Comparison of ENCODE assay signal across 22 cellular contexts in genomic region chr9:34997375-34997774, GRCh38. TPM values are rescaled to one million over a fixed set of nuclear protein-coding genes. Genes with fewer than 3 reads are reported as not detected.
DNase-seq lines count a peak whose midpoint lies in the region; ATAC-seq, FAIRE-seq and TF ChIP-seq lines count a peak whose summit lies in the region.
"Had no signal": no experiment of that assay in that cellular context is flagged by ENCODE, and none has a peak within 500 bp of the region (broad histone marks: within the 10 kb centered on the region; RNA-seq: fewer than 3 reads in every experiment).

No MANE protein-coding gene starts in this region.

- H3K4me1 ChIP-seq in mammary epithelial cell (ENCODE audit: insufficient read depth, low read length) = peaks cover 42% of the 10 kb centered on the region
- H3K4me1 ChIP-seq in subcutaneous abdominal adipose tissue (ENCODE audit: control insufficient read depth in 5 of 5, insufficient read depth in 5 of 5, low read length in 5 of 5) = peaks cover 18 to 42% (median 33%) of the 10 kb centered on the region in 5 donors

- in situ Hi-C loops in mammary epithelial cell (cut with MboI; ENCODE audit: low sequenced_read_pairs in 2 of 2) = no loop called here

- H3K36me3 ChIP-seq in mammary epithelial cell (ENCODE audit: insufficient read depth, low read length) (peaks cover 4% of the 10 kb centered on the region), subcutaneous abdominal adipose tissue (ENCODE audit: control insufficient read depth in 5 of 5, insufficient read depth in 5 of 5, low read length in 5 of 5) (peaks cover 8 to 24% (median 20%) of the 10 kb centered on the region in 5 donors)

- intact Hi-C loops in MCF 10A (cut with micrococcal nuclease) = loop anchor here (10.0 kb wide), 1 partner anchor 57 kb away; no protein-coding TSS in a partner anchor
- intact Hi-C loops in mammary epithelial cell (cut with micrococcal nuclease) = no loop called here

- no peak for TF ChIP-seq POLR2A in GM12892 (IDR thresholded peaks at IDR 0.05; ENCODE audit: low read depth, low read length)

- dilution Hi-C loops in mammary epithelial cell (cut with HindIII; ENCODE audit: low sequenced_read_pairs) = no loop called here

- no peak for ATAC-seq in activated T-helper 17 cell treated with anti-CD3 and anti-CD28 coated beads, Interleukin-2, amount 50 U/mL, for 72 hours (replicated peaks)
- peak; percentile 51 for ATAC-seq in left lobe of liver
- ATAC-seq in HG03354 (IDR thresholded peaks at IDR 0.05; ENCODE audit: poor library complexity, severe bottlenecking, unreplicated experiment) = no peak
- ATAC-seq: left lung had no signal

- no peak overlapping the region for H3K9ac ChIP-seq in mammary epithelial cell (ENCODE audit: insufficient read depth, low read length)
- no peak overlapping the region for H3K9ac ChIP-seq in subcutaneous abdominal adipose tissue (ENCODE audit: low read length in 5 of 5)
- H3K9ac ChIP-seq: KMS-11 had no signal

- H4K20me1 ChIP-seq in mammary epithelial cell (ENCODE audit: insufficient read depth, low read length) = no peaks in the 10 kb centered on the region

- H3K9me3 Mint-ChIP-seq in MCF 10A (ENCODE audit: unreplicated experiment) = no peaks in the 10 kb centered on the region
- no peaks in the 10 kb centered on the region for H3K9me3 Mint-ChIP-seq in activated T-helper 17 cell treated with anti-CD3 and anti-CD28 coated beads, Interleukin-2, amount 50 U/mL, for 72 hours
- H3K9me3 Mint-ChIP-seq: activated CD4-positive, alpha-beta memory T cell treated with anti-CD3 and anti-CD28 coated beads for 36 hours; activated T-helper 1 cell treated with anti-CD3 and anti-CD28 coated beads, Interleukin-12 subunit alpha, Interleukin-12 subunit beta, Interleukin-2, Interleukin-4 antibody, amounts not matched to agents 30 ng/mL and 10 ng/mL and 1 ng/mL, durations not matched to agents 14 hours and 24 hours and 36 hours; CD4-positive, alpha-beta T cell had no signal

- H3K27ac Mint-ChIP-seq in MCF 10A (ENCODE audit: low read depth, unreplicated experiment) = peak overlapping the region; percentile 72
- H3K27ac Mint-ChIP-seq in activated T-helper 17 cell treated with anti-CD3 and anti-CD28 coated beads, Interleukin-2, amount 50 U/mL, for 72 hours = peak overlapping the region; percentile 57
- H3K27ac Mint-ChIP-seq: activated CD4-positive, alpha-beta memory T cell treated with anti-CD3 and anti-CD28 coated beads for 36 hours; CD4-positive, alpha-beta T cell had no signal

- TF ChIP-seq CTCF in MCF 10A (IDR thresholded peaks at IDR 0.05; ENCODE audit: unreplicated experiment) = no peak
- no peak for TF ChIP-seq CTCF in mammary epithelial cell (conservative IDR thresholded peaks at IDR 0.05 in 1 of 2, IDR thresholded peaks at IDR 0.05 in 1 of 2; ENCODE audit: extremely low read depth in 1 of 2, insufficient read depth in 1 of 2, low read depth in 1 of 2, low read length in 2 of 2)

- H3K4me3 Mint-ChIP-seq in MCF 10A (ENCODE audit: unreplicated experiment) = no peak overlapping the region
- H3K4me3 Mint-ChIP-seq in activated T-helper 17 cell treated with anti-CD3 and anti-CD28 coated beads, Interleukin-2, amount 50 U/mL, for 72 hours = peak overlapping the region; percentile 7
- H3K4me3 Mint-ChIP-seq: activated CD4-positive, alpha-beta memory T cell treated with anti-CD3 and anti-CD28 coated beads for 36 hours; activated T-helper 1 cell treated with anti-CD3 and anti-CD28 coated beads, Interleukin-12 subunit alpha, Interleukin-12 subunit beta, Interleukin-2, Interleukin-4 antibody, amounts not matched to agents 30 ng/mL and 10 ng/mL and 1 ng/mL, durations not matched to agents 14 hours and 24 hours and 36 hours; CD4-positive, alpha-beta T cell had no signal

- CTCF ChIA-PET in MCF 10A (lab: Yijun Ruan, JAX) = interaction anchor here (0.5 to 7.5 kb wide), 5 partner anchors 12 to 648 kb away, joined by 3 to 76 read pairs (median 3); no protein-coding TSS in a partner anchor
- CTCF ChIA-PET in mammary epithelial cell (lab: Charles Lee; ENCODE audit: low non-redundant PET) = no interaction called here

- peaks cover 47% of the 10 kb centered on the region for H3K4me1 Mint-ChIP-seq in MCF 10A (ENCODE audit: insufficient read depth, unreplicated experiment)
- H3K4me1 Mint-ChIP-seq in activated T-helper 17 cell treated with anti-CD3 and anti-CD28 coated beads, Interleukin-2, amount 50 U/mL, for 72 hours = peaks cover 36% of the 10 kb centered on the region

- no peaks in the 10 kb centered on the region for H3K79me2 ChIP-seq in mammary epithelial cell (ENCODE audit: insufficient read depth, low read length)

- H3K4me3 ChIP-seq in mammary epithelial cell (replicated peaks in 1 of 3; ENCODE audit: insufficient read depth in 1 of 3, low read depth in 2 of 3, low read length in 3 of 3) (no peak overlapping the region), subcutaneous abdominal adipose tissue (ENCODE audit: low read depth in 1 of 5, low read length in 5 of 5) (no peak overlapping the region)
- H3K4me3 ChIP-seq: left lung had no signal

- POLR2A ChIA-PET in MCF 10A (lab: Yijun Ruan, JAX) = interaction anchor here (0.6 to 0.8 kb wide), 2 partner anchors 11 to 74 kb away, joined by 3 to 4 read pairs; no protein-coding TSS in a partner anchor

- H3K36me3 Mint-ChIP-seq in MCF 10A (ENCODE audit: insufficient read depth, unreplicated experiment) = peaks cover 10% of the 10 kb centered on the region
- H3K36me3 Mint-ChIP-seq in activated T-helper 17 cell treated with anti-CD3 and anti-CD28 coated beads, Interleukin-2, amount 50 U/mL, for 72 hours (ENCODE audit: low read depth) = peaks cover 30% of the 10 kb centered on the region

- H3K9me3 ChIP-seq in mammary epithelial cell (replicated peaks; ENCODE audit: insufficient read depth, low read length) (no peaks in the 10 kb centered on the region), subcutaneous abdominal adipose tissue (ENCODE audit: control insufficient read depth in 5 of 5, low read length in 5 of 5) (no peaks in the 10 kb centered on the region)
- H3K9me3 ChIP-seq: left lung had no signal

- FAIRE-seq in GM12892 (lab: Jason Lieb, UNC) = no peak
- FAIRE-seq: endometrium, urothelium cell line had no signal

- H3K27me3 Mint-ChIP-seq in MCF 10A (ENCODE audit: insufficient read depth, unreplicated experiment) = no peaks in the 10 kb centered on the region
- no peaks in the 10 kb centered on the region for H3K27me3 Mint-ChIP-seq in activated T-helper 17 cell treated with anti-CD3 and anti-CD28 coated beads, Interleukin-2, amount 50 U/mL, for 72 hours
- H3K27me3 Mint-ChIP-seq: activated CD4-positive, alpha-beta memory T cell treated with anti-CD3 and anti-CD28 coated beads for 36 hours; CD4-positive, alpha-beta T cell had no signal

- H3K27me3 ChIP-seq in mammary epithelial cell (ENCODE audit: insufficient read depth, low read length) (no peaks in the 10 kb centered on the region), subcutaneous abdominal adipose tissue (ENCODE audit: control insufficient read depth in 5 of 5, insufficient read depth in 4 of 5, low read length in 5 of 5) (no peaks in the 10 kb centered on the region)
- H3K27me3 ChIP-seq: left lung had no signal

- H2AFZ ChIP-seq in mammary epithelial cell (ENCODE audit: low read depth, low read length) = no peak overlapping the region

- no peak overlapping the region for H3K27ac ChIP-seq in mammary epithelial cell (ENCODE audit: insufficient read depth, low read depth, low read length)
- peak overlapping the region; percentile 24 for H3K27ac ChIP-seq in subcutaneous abdominal adipose tissue (ENCODE audit: low read depth, low read length)
- H3K27ac ChIP-seq: KMS-11, left lung had no signal

- H3K4me2 ChIP-seq in mammary epithelial cell (ENCODE audit: insufficient read depth, low read depth, low read length) = no peak overlapping the region
- H3K4me2 ChIP-seq: KMS-11 had no signal

- DNase-seq in MCF 10A (ENCODE audit: unreplicated experiment) = no peak
- DNase-seq in mammary epithelial cell = no peak
- DNase-seq in left lobe of liver (ENCODE audit: low spot score) = no peak
- DNase-seq in GM12892 (ENCODE audit: insufficient read length) = no peak
- DNase-seq in stimulated activated naive CD4-positive, alpha-beta T cell (lab: John Stamatoyannopoulos, UW) = no peak
- DNase-seq: activated CD4-positive, alpha-beta memory T cell treated with anti-CD3 and anti-CD28 coated beads for 36 hours; amniotic stem cell; CD4-positive, alpha-beta T cell; DMS79 treated with DMSO at 0.1 percent for 48 hours; left lung; NCI-H1048; NCI-H2081 treated with DMSO at 0.1 percent for 48 hours; NCI-H510A treated with DMSO at 0.1 percent for 48 hours had no signal

- no TSS peak for BruUV-seq in MCF 10A (replicated peaks; lab: Mats Ljungman, UMichigan)
- no TSS peak for BruUV-seq in mammary epithelial cell (replicated peaks; lab: Mats Ljungman, UMichigan)

RNA-seq across cellular contexts. Expression of gene DNAJB5, which starts 7.8 kb away (rescaled TPM):
- total RNA-seq in MCF 10A (2022) = 2.2 and 2.9 TPM in 2 replicates
- total RNA-seq in mammary epithelial cell = 10 to 100 TPM in 1 of 2 donors, 1 to 10 TPM in 1; 8.4 to 10.0 TPM
- 3.4 TPM for polyA plus RNA-seq in mammary epithelial cell
- polyA minus RNA-seq in mammary epithelial cell = 3.9 TPM
- total RNA-seq in activated T-helper 17 cell treated with anti-CD3 and anti-CD28 coated beads, Interleukin-2, amount 50 U/mL, for 72 hours = 10 to 100 TPM in 1 of 2 donors, 1 to 10 TPM in 1; 4.4 to 10.7 TPM
- total RNA-seq in left lobe of liver = 1.9 TPM
- 11.9 TPM for polyA plus RNA-seq in GM12892 (2012; ENCODE audit: missing spikeins)

RNA-seq across cellular contexts. Expression of gene PHF24, which starts 39.3 kb away (rescaled TPM):
- total RNA-seq in MCF 10A (2022) = not detected in 2 replicates
- total RNA-seq in mammary epithelial cell = under 1 TPM; under 0.01 to 0.24 TPM
- polyA plus RNA-seq in mammary epithelial cell = 0.07 TPM
- not detected for polyA minus RNA-seq in mammary epithelial cell
- total RNA-seq in activated T-helper 17 cell treated with anti-CD3 and anti-CD28 coated beads, Interleukin-2, amount 50 U/mL, for 72 hours = under 1 TPM in 1 of 2 donors, not detected in 1; 0.16 TPM
- total RNA-seq in left lobe of liver = not detected
- polyA plus RNA-seq in GM12892 (2012; ENCODE audit: missing spikeins) = 0.47 TPM
- total RNA-seq: CD4-positive, alpha-beta T cell; osteocyte had no signal
- polyA plus RNA-seq: AG04450 had no signal
